ENCODE assay signal across 19 cellular contexts in the genomic region with DNA sequence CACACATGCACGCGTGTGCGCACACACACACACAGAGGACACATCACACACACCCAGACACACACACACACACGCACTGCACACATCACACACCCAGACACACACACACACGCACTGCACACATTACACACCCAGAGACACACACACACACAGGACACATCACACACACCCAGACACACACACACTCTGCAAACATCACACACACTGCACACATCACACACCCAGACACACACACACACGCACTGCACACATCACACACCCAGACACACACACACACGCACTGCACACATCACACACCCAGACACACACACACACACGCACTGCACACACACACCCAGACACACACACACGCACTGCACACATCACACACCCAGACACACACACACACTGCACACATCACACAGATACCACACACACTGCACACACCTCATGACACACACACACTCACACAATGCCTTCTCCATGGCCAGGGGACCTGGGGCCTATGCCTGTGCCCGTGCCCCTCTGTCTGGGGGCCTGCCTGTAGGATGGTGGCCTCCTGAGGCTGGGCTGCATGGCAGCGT. TPM values are rescaled to one million over a fixed set of nuclear protein-coding genes. Genes with fewer than 3 reads are reported as not detected.
DNase-seq lines count a peak whose midpoint lies in the region; ATAC-seq and TF ChIP-seq lines count a peak whose summit lies in the region.
"Had no signal": no experiment of that assay in that cellular context is flagged by ENCODE, and none has a peak within 500 bp of the region (broad histone marks: within the 10 kb centered on the region; RNA-seq: fewer than 3 reads in every experiment).

No MANE protein-coding gene starts in this region.

- H3F3A ChIP-seq in GM23338 (replicated peaks; ENCODE audit: low read depth) = no peaks in the 10 kb centered on the region

- H3K4me1 Mint-ChIP-seq in GM23338 (peaks cover 20% of the 10 kb centered on the region), endothelial cell (ENCODE audit: unreplicated experiment) (peaks cover 7% of the 10 kb centered on the region)
- H3K4me1 Mint-ChIP-seq in stimulated activated memory B cell treated with anti-CD40 and anti-IgM and Interleukin-4, amounts not matched to agents 10 μg/mL and 1 μg/mL and 100 μg/mL, for 72 hours = peaks cover 77% of the 10 kb centered on the region

- no peak for ATAC-seq in GM23338
- peak; percentile 18 for ATAC-seq in stimulated activated memory B cell treated with anti-CD40 and anti-IgM and Interleukin-4, amounts not matched to agents 10 μg/mL and 1 μg/mL and 100 μg/mL, for 72 hours
- ATAC-seq: left colon; naive thymus-derived CD8-positive, alpha-beta T cell had no signal

- no peaks in the 10 kb centered on the region for H4K20me1 ChIP-seq in GM23338 (replicated peaks; ENCODE audit: insufficient read depth)
- H4K20me1 ChIP-seq in fibroblast of lung (ENCODE audit: control insufficient read depth, extremely low read depth, insufficient read depth, low read length) = no peaks in the 10 kb centered on the region

- H3K4me1 ChIP-seq in GM23338 (ENCODE audit: insufficient read depth) (peaks cover 6% of the 10 kb centered on the region; the same call in 1 of the 2 replicates), fibroblast of lung (ENCODE audit: control insufficient read depth, extremely low read depth, insufficient read depth, low read length) (peaks cover 10% of the 10 kb centered on the region)

- H3K27ac ChIP-seq in GM23338 (ENCODE audit: low read depth) (no peak overlapping the region), RWPE1 (peak overlapping the region; percentile 99), fibroblast of lung (ENCODE audit: insufficient read depth, low read length) (no peak overlapping the region)
- H3K27ac ChIP-seq: ovary had no signal

- POLR2A ChIA-PET in RWPE1 (lab: Yijun Ruan, JAX; ENCODE audit: low non-redundant PET) = interaction anchor here (0.6 kb wide), 1 partner anchor 140 kb away, joined by 3 read pairs; no protein-coding TSS in a partner anchor

- H3K27me3 ChIP-seq in GM23338 (ENCODE audit: insufficient read depth) (no peaks in the 10 kb centered on the region), fibroblast of lung (ENCODE audit: control insufficient read depth, insufficient read depth, low read length) (no peaks in the 10 kb centered on the region)
- H3K27me3 ChIP-seq: ovary had no signal

- H3K27me3 Mint-ChIP-seq in GM23338 (ENCODE audit: insufficient read depth, low read depth, poor library complexity) (peaks cover 21% of the 10 kb centered on the region), endothelial cell (ENCODE audit: unreplicated experiment) (peaks cover 12% of the 10 kb centered on the region)
- peaks cover 50% of the 10 kb centered on the region for H3K27me3 Mint-ChIP-seq in stimulated activated memory B cell treated with anti-CD40 and anti-IgM and Interleukin-4, amounts not matched to agents 10 μg/mL and 1 μg/mL and 100 μg/mL, for 72 hours
- H3K27me3 Mint-ChIP-seq: activated CD4-positive, alpha-beta T cell treated with anti-CD3 and anti-CD28 coated beads for 36 hours had no signal

- H3K36me3 Mint-ChIP-seq in GM23338 (ENCODE audit: low read depth) (no peaks in the 10 kb centered on the region; the same call in 2 of the 3 replicates), endothelial cell (ENCODE audit: low read depth, unreplicated experiment) (peaks cover 8% of the 10 kb centered on the region)
- peaks cover 10% of the 10 kb centered on the region for H3K36me3 Mint-ChIP-seq in stimulated activated memory B cell treated with anti-CD40 and anti-IgM and Interleukin-4, amounts not matched to agents 10 μg/mL and 1 μg/mL and 100 μg/mL, for 72 hours

- H3K36me3 ChIP-seq in GM23338 (ENCODE audit: insufficient read depth) (no peaks in the 10 kb centered on the region), fibroblast of lung (ENCODE audit: control insufficient read depth, insufficient read depth, low read length) (no peaks in the 10 kb centered on the region)
- H3K36me3 ChIP-seq: ovary had no signal

- 0 out of 2 replicates have a peak overlapping the region, but pooled peaks have one; percentile 3 for H3K27ac Mint-ChIP-seq in GM23338
- H3K27ac Mint-ChIP-seq in stimulated activated memory B cell treated with anti-CD40 and anti-IgM and Interleukin-4, amounts not matched to agents 10 μg/mL and 1 μg/mL and 100 μg/mL, for 72 hours = peak overlapping the region; percentile 25
- H3K27ac Mint-ChIP-seq in endothelial cell (ENCODE audit: unreplicated experiment) = no peak overlapping the region
- H3K27ac Mint-ChIP-seq: activated CD4-positive, alpha-beta T cell treated with anti-CD3 and anti-CD28 coated beads for 36 hours; activated naive CD8-positive, alpha-beta T cell treated with anti-CD3 and anti-CD28 coated beads for 36 hours had no signal

- no peaks in the 10 kb centered on the region for H3K9me2 ChIP-seq in GM23338 (ENCODE audit: insufficient read depth)

- no peak for TF ChIP-seq CTCF in GM23338 (conservative IDR thresholded peaks at IDR 0.05; ENCODE audit: low read depth in 2 of 2)
- no peak for TF ChIP-seq CTCF in RWPE1 (conservative IDR thresholded peaks at IDR 0.05; ENCODE audit: low read depth)
- no peak for TF ChIP-seq CTCF in fibroblast of lung (conservative IDR thresholded peaks at IDR 0.05 in 1 of 2, IDR thresholded peaks at IDR 0.05 in 1 of 2; ENCODE audit: low read depth in 1 of 2, low read length in 2 of 2)
- TF ChIP-seq CTCF in endothelial cell (IDR thresholded peaks at IDR 0.05; ENCODE audit: unreplicated experiment) = no peak

- no peak overlapping the region for H3K4me2 ChIP-seq in GM23338
- H3K4me2 ChIP-seq in fibroblast of lung (ENCODE audit: extremely low read depth, insufficient read depth, low read length) = no peak overlapping the region

- H3K9ac ChIP-seq in fibroblast of lung (ENCODE audit: insufficient read depth, low read length) = peak overlapping the region; percentile 37

- H3K4me3 Mint-ChIP-seq in GM23338 (no peak overlapping the region), endothelial cell (ENCODE audit: unreplicated experiment) (no peak overlapping the region)
- H3K4me3 Mint-ChIP-seq in stimulated activated memory B cell treated with anti-CD40 and anti-IgM and Interleukin-4, amounts not matched to agents 10 μg/mL and 1 μg/mL and 100 μg/mL, for 72 hours = no peak overlapping the region
- H3K4me3 Mint-ChIP-seq: activated CD4-positive, alpha-beta T cell treated with anti-CD3 and anti-CD28 coated beads for 36 hours; activated naive CD8-positive, alpha-beta T cell treated with anti-CD3 and anti-CD28 coated beads for 36 hours had no signal

- H3K9me3 ChIP-seq in fibroblast of lung (ENCODE audit: control insufficient read depth, insufficient read depth, low read depth, low read length) = no peaks in the 10 kb centered on the region
- H3K9me3 ChIP-seq: ovary had no signal

- H3K9me3 Mint-ChIP-seq in GM23338 (peaks cover 8% of the 10 kb centered on the region), endothelial cell (ENCODE audit: unreplicated experiment) (no peaks in the 10 kb centered on the region)
- peaks cover 3% of the 10 kb centered on the region for H3K9me3 Mint-ChIP-seq in stimulated activated memory B cell treated with anti-CD40 and anti-IgM and Interleukin-4, amounts not matched to agents 10 μg/mL and 1 μg/mL and 100 μg/mL, for 72 hours

- DNase-seq in GM23338 (ENCODE audit: low spot score) (no peak), RWPE1 (ENCODE audit: low spot score) (no peak), fibroblast of lung (ENCODE audit: low read depth in 2 of 2) (no peak), G401 (ENCODE audit: low spot score) (no peak), NCI-H748 treated with DMSO at 0.1 percent for 48 hours (lab: John Stamatoyannopoulos, UW) (no peak), endothelial cell (ENCODE audit: low spot score) (no peak)
- DNase-seq: activated naive CD8-positive, alpha-beta T cell treated with anti-CD3 and anti-CD28 coated beads for 36 hours; glutamatergic neuron; KBM-7; naive thymus-derived CD8-positive, alpha-beta T cell; NCI-H146; NCI-H524 treated with DMSO at 0.1 percent for 48 hours; stimulated activated CD4-positive, alpha-beta T cell treated with anti-CD3 and anti-CD28 coated beads, Interleukin-15, amount 100 ng/mL, for 24 hours had no signal

- in situ Hi-C loops in G401 (cut with HindIII; ENCODE audit: low sequenced_read_pairs) = no loop called here

- no peak overlapping the region for H2AFZ ChIP-seq in GM23338
- H2AFZ ChIP-seq in fibroblast of lung (ENCODE audit: low read length) = no peak overlapping the region

- H3K79me2 ChIP-seq in GM23338 (replicated peaks; ENCODE audit: insufficient read depth) (no peaks in the 10 kb centered on the region), fibroblast of lung (ENCODE audit: control insufficient read depth, insufficient read depth, low read length) (no peaks in the 10 kb centered on the region)

- H3K4me3 ChIP-seq in GM23338 = no peak overlapping the region
- H3K4me3 ChIP-seq in fibroblast of lung (replicated peaks in 1 of 4; ENCODE audit: control extremely low read depth in 1 of 4, insufficient read depth in 1 of 4, low read depth in 3 of 4, low read length in 4 of 4) = no peak overlapping the region
- H3K4me3 ChIP-seq: ovary had no signal

- CTCF ChIA-PET in RWPE1 (lab: Yijun Ruan, JAX) = interaction anchor here (0.6 to 0.7 kb wide), 2 partner anchors 10 to 150 kb away, joined by 3 read pairs; no protein-coding TSS in a partner anchor

TF ChIP-seq in GM23338, 12 proteins besides CTCF, POLR2A, EP300 and RAD21 (continues in another document):
- TF ChIP-seq ZNF114 (CRISPR knock-in tag; IDR thresholded peaks at IDR 0.05) (no peak), STAT1 (IDR thresholded peaks at IDR 0.05; ENCODE audit: unreplicated experiment) (no peak), CREB1 (CRISPR knock-in tag; IDR thresholded peaks at IDR 0.05; ENCODE audit: low read depth) (no peak), EZH2phosphoT487 (IDR thresholded peaks at IDR 0.05; ENCODE audit: unreplicated experiment) (no peak)
- TF ChIP-seq, protein P1, sequence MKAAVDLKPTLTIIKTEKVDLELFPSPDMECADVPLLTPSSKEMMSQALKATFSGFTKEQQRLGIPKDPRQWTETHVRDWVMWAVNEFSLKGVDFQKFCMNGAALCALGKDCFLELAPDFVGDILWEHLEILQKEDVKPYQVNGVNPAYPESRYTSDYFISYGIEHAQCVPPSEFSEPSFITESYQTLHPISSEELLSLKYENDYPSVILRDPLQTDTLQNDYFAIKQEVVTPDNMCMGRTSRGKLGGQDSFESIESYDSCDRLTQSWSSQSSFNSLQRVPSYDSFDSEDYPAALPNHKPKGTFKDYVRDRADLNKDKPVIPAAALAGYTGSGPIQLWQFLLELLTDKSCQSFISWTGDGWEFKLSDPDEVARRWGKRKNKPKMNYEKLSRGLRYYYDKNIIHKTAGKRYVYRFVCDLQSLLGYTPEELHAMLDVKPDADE (IDR thresholded peaks at IDR 0.05) = no peak

RNA-seq across cellular contexts. Expression of a gene that starts 24.4 kb away (rescaled TPM):
- total RNA-seq in GM23338 (2014; rRNA removed; shearing (Covaris generic)) = not detected in 2 replicates
- polyA plus RNA-seq in GM23338 (2016; fragmentation: Nextera tagmentation; extraction: Ambion mirVana) = not detected in 2 replicates
- total RNA-seq in fibroblast of lung = not detected in 2 replicates
- polyA plus RNA-seq in fibroblast of lung = not detected in 2 replicates
- polyA plus RNA-seq in fibroblast of lung (2012) = not detected in 2 replicates
- not detected in 2 replicates for polyA minus RNA-seq in fibroblast of lung (ENCODE audit: low replicate concordance)
- not detected in 2 replicates for total RNA-seq in G401 (2014; rRNA removed; shearing (Covaris generic))
- not detected for total RNA-seq in endothelial cell (ENCODE audit: unreplicated experiment)
- total RNA-seq: activated CD4-positive, alpha-beta T cell treated with anti-CD3 and anti-CD28 coated beads for 36 hours; activated naive CD8-positive, alpha-beta T cell treated with anti-CD3 and anti-CD28 coated beads for 36 hours; left colon; naive thymus-derived CD8-positive, alpha-beta T cell; ovary; right cardiac atrium; urinary bladder had no signal
- polyA plus RNA-seq: naive thymus-derived CD8-positive, alpha-beta T cell; ovary; right cardiac atrium; urinary bladder had no signal
